1 cellular context compared by ENCODE assay signal in genomic region chr10:98006266-98006665, GRCh38.
TF ChIP-seq lines count a peak whose summit lies in the region.

No MANE protein-coding gene starts in this region.

TF ChIP-seq in HEK293, 187 proteins besides CTCF, POLR2A, EP300 and RAD21 (continued from another document):
- no peak for TF ChIP-seq INSM2 (tag by site-specific recombination; IDR thresholded peaks at IDR 0.05)
- TF ChIP-seq KLF17 (tag by site-specific recombination; IDR thresholded peaks at IDR 0.05), result peak; percentile 48; the same call in 1 of the 2 replicates
- no peak for TF ChIP-seq ZNF488 (tag by site-specific recombination; IDR thresholded peaks at IDR 0.05)
- TF ChIP-seq ZFP3 (tag by site-specific recombination; IDR thresholded peaks at IDR 0.05; ENCODE audit: low read depth), result no peak
- TF ChIP-seq ZNF621 (tag by site-specific recombination; IDR thresholded peaks at IDR 0.05), result no peak
- TF ChIP-seq ZFHX2 (tag by site-specific recombination; conservative IDR thresholded peaks at IDR 0.05), result 0 out of 2 replicates have a peak, but pooled peaks have one; percentile 18
- no peak for TF ChIP-seq ZNF214 (tag by site-specific recombination; IDR thresholded peaks at IDR 0.05; ENCODE audit: borderline replicate concordance)
- TF ChIP-seq ZIC2 (tag by site-specific recombination; IDR thresholded peaks at IDR 0.05), result peak; percentile 81
- TF ChIP-seq ZNF324 (tag by site-specific recombination; IDR thresholded peaks at IDR 0.05), result no peak
- TF ChIP-seq ZNF140 (tag by site-specific recombination; IDR thresholded peaks at IDR 0.05), result no peak
- TF ChIP-seq ZNF10 (tag by site-specific recombination; IDR thresholded peaks at IDR 0.05), result peak; percentile 19; the same call in 1 of the 2 replicates
- peak; percentile 86 for TF ChIP-seq KLF1 (tag by site-specific recombination; IDR thresholded peaks at IDR 0.05)
- no peak for TF ChIP-seq ZNF18 (tag by site-specific recombination; IDR thresholded peaks at IDR 0.05)
- no peak for TF ChIP-seq ZNF530 (tag by site-specific recombination; IDR thresholded peaks at IDR 0.05; ENCODE audit: low read depth)
- no peak for TF ChIP-seq TSHZ1 (tag by site-specific recombination; IDR thresholded peaks at IDR 0.05; ENCODE audit: borderline replicate concordance)
- TF ChIP-seq ZNF19 (tag by site-specific recombination; IDR thresholded peaks at IDR 0.05; ENCODE audit: low read depth), result no peak
- TF ChIP-seq ZNF549 (tag by site-specific recombination; IDR thresholded peaks at IDR 0.05), result no peak
- peak; percentile 35; the same call in 1 of the 2 replicates for TF ChIP-seq ZBTB17 (tag by site-specific recombination; IDR thresholded peaks at IDR 0.05)
